ENCODE assay signal across 8 cellular contexts in the genomic region with DNA sequence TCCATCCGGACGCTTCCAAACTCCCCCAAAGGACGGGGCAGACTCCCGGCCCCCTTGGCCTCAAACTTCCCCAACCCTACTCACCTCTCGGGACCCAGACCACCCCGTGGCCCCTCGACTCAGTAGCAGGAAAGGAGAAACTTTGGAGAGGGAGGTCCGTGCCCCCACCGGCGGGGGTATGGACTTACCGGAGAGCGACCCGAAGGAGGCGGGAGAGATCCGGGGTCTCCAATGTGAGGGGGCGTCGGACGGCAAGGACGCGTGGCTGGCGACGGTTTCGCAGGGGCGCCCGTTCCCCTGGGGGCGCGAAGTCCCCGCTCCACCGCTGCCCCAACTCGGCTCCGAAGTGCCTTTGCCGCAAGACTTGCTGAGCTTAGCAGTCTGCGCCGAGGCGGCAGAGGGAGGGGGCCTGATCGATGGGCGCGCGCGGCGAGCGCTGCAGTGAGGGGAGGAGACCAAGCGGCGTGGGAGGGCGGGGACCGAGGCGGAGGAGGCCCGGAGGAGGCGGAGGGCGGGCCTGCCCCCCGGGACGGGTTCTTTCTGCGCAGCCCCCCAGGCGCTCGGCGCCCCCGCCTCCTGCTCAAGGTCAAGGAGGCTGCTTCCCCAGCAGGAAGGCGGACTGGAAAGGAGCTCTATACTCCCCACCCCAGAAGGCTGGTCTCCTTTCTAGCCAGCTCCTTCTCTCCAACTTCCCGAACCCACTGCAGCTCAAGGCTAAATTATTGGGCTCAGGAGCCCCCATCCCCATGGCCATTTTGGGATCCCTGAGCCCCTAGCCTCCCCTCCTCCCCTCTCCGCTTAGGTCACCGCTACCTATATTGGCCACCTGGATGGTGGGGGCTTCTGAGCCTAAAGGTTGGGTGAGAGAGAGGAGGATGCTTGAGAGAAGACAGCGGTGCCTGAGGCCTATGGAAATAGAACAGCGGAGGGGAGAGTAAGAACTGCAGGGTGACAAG. TPM values are rescaled to one million over a fixed set of nuclear protein-coding genes. Genes with fewer than 3 reads are reported as not detected.
A peak's percentile ranks its signal among the peaks of the same experiment; 100 is the strongest.
DNase-seq lines count a peak whose midpoint lies in the region; ATAC-seq, FAIRE-seq and TF ChIP-seq lines count a peak whose summit lies in the region.

Gene SYT2 (minus strand): TSS at position 385 of the 956 bp plus-strand sequence. CDS start 104,682 bp downstream, outside the sequence.

- DNase-seq in BE2C: peak; percentile 74
- DNase-seq in activated naive CD8-positive, alpha-beta T cell treated with anti-CD3 and anti-CD28 coated beads, Interleukin-2, amount 50 U/mL, for 24 hours: peak; percentile 22
- no peak for DNase-seq in keratinocyte (ENCODE audit: low read depth, low spot score)
- peak; percentile 29 for DNase-seq in stimulated activated naive CD8-positive, alpha-beta T cell treated with anti-CD3 and anti-CD28 coated beads, Interleukin-15, Interleukin-2, amounts not matched to agents 100 U/mL and 50 U/mL, for 24 hours
- no peak for DNase-seq in GM19240 (ENCODE audit: insufficient read length, low spot score)

- H3K4me3 Mint-ChIP-seq in activated naive CD8-positive, alpha-beta T cell treated with anti-CD3 and anti-CD28 coated beads, Interleukin-2, amount 50 U/mL, for 24 hours: no peak within 1 kb of the TSS

- no peak within 1 kb of the TSS for H3K27ac ChIP-seq in keratinocyte (ENCODE audit: control insufficient read depth, insufficient read depth, low read length)

- peak; percentile 45 for ATAC-seq in activated naive CD8-positive, alpha-beta T cell treated with anti-CD3 and anti-CD28 coated beads, Interleukin-2, amount 50 U/mL, for 24 hours
- ATAC-seq in stimulated activated naive CD8-positive, alpha-beta T cell treated with anti-CD3 and anti-CD28 coated beads, Interleukin-15, Interleukin-2, amounts not matched to agents 100 U/mL and 50 U/mL, for 24 hours: no peak
- ATAC-seq in GM18519 (IDR thresholded peaks at IDR 0.05; ENCODE audit: low FRiP score, unreplicated experiment) (no peak), GM21447 (IDR thresholded peaks at IDR 0.05; ENCODE audit: unreplicated experiment) (no peak)

- no peak within 1 kb of the TSS for H3K9ac ChIP-seq in keratinocyte (ENCODE audit: control insufficient read depth, extremely low read depth, insufficient read depth, low read length)

- H3K4me1 ChIP-seq in BE2C (no peaks in the 10 kb centered on the region; the same call in 1 of the 2 replicates), keratinocyte (ENCODE audit: control insufficient read depth, extremely low read depth, insufficient read depth, low read length) (no peaks in the 10 kb centered on the region)

- H3K9me3 ChIP-seq in BE2C (no peaks in the 10 kb centered on the region), keratinocyte (ENCODE audit: control insufficient read depth, low read depth, low read length) (no peaks in the 10 kb centered on the region)

- no peaks in the 10 kb centered on the region for H4K20me1 ChIP-seq in keratinocyte (ENCODE audit: control insufficient read depth, extremely low read depth, insufficient read depth, low read length)

- H3K9me1 ChIP-seq in keratinocyte (ENCODE audit: control insufficient read depth, extremely low read depth, insufficient read depth, low read length): no peaks in the 10 kb centered on the region

- H3K27me3 ChIP-seq in BE2C (peaks cover 21% of the 10 kb centered on the region), keratinocyte (ENCODE audit: control insufficient read depth, extremely low read depth, insufficient read depth, low read length) (peaks cover 65% of the 10 kb centered on the region)

- H3K36me3 ChIP-seq in BE2C (no peaks in the 10 kb centered on the region), keratinocyte (ENCODE audit: control insufficient read depth in 2 of 2, extremely low read depth in 1 of 2, insufficient read depth in 2 of 2, low read length in 2 of 2) (no peaks in the 10 kb centered on the region)

- peaks cover 3% of the 10 kb centered on the region for H3K4me1 Mint-ChIP-seq in activated naive CD8-positive, alpha-beta T cell treated with anti-CD3 and anti-CD28 coated beads, Interleukin-2, amount 50 U/mL, for 24 hours

- no peak for FAIRE-seq in keratinocyte (lab: Jason Lieb, UNC)

- no peak within 1 kb of the TSS for H3K27ac Mint-ChIP-seq in activated naive CD8-positive, alpha-beta T cell treated with anti-CD3 and anti-CD28 coated beads, Interleukin-2, amount 50 U/mL, for 24 hours

- no peak for TF ChIP-seq EP300 in Ishikawa (IDR thresholded peaks at IDR 0.05; ENCODE audit: borderline replicate concordance)

- no peak within 1 kb of the TSS for H2AFZ ChIP-seq in keratinocyte (ENCODE audit: control insufficient read depth, low read length)

- peaks cover 65% of the 10 kb centered on the region for H3K27me3 Mint-ChIP-seq in activated naive CD8-positive, alpha-beta T cell treated with anti-CD3 and anti-CD28 coated beads, Interleukin-2, amount 50 U/mL, for 24 hours

- no peaks in the 10 kb centered on the region for H3K36me3 Mint-ChIP-seq in activated naive CD8-positive, alpha-beta T cell treated with anti-CD3 and anti-CD28 coated beads, Interleukin-2, amount 50 U/mL, for 24 hours (ENCODE audit: low read depth)

- no peak for TF ChIP-seq RAD21 in Ishikawa (IDR thresholded peaks at IDR 0.05; ENCODE audit: low read depth)

- H3K4me2 ChIP-seq in keratinocyte (ENCODE audit: control insufficient read depth, extremely low read depth, insufficient read depth, low read depth, low read length): peak within 1 kb of the TSS; percentile 6

- H3K9me3 Mint-ChIP-seq in activated naive CD8-positive, alpha-beta T cell treated with anti-CD3 and anti-CD28 coated beads, Interleukin-2, amount 50 U/mL, for 24 hours: no peaks in the 10 kb centered on the region

- dilution Hi-C loops in keratinocyte (cut with MboI; ENCODE audit: extremely low pct_ligation_motif_present, low sequenced_read_pairs): no loop called here

- TF ChIP-seq CTCF in BE2C (IDR thresholded peaks at IDR 0.05; ENCODE audit: low read depth, low read length) (no peak), keratinocyte (optimal IDR thresholded peaks at IDR 0.05 in 1 of 3, IDR thresholded peaks at IDR 0.05 in 1 of 3, conservative IDR thresholded peaks at IDR 0.05 in 1 of 3; ENCODE audit: extremely low read depth in 1 of 3, insufficient read depth in 2 of 3, low read length in 3 of 3) (no peak)

- no peaks in the 10 kb centered on the region for H3K79me2 ChIP-seq in keratinocyte (ENCODE audit: control insufficient read depth, insufficient read depth, low read length)

- H3K4me3 ChIP-seq in BE2C (ENCODE audit: low read depth, low read length) (peak within 1 kb of the TSS; percentile 51), keratinocyte (ENCODE audit: control insufficient read depth in 2 of 3, extremely low read depth in 1 of 3, insufficient read depth in 2 of 3, low read depth in 1 of 3, low read length in 3 of 3) (peak within 1 kb of the TSS in 1 of 3 experiments; percentile 28)

TF ChIP-seq in Ishikawa, 13 proteins besides CTCF, POLR2A, EP300 and RAD21:
- TF ChIP-seq TEAD4 (IDR thresholded peaks at IDR 0.05) (no peak), ZBTB7A (IDR thresholded peaks at IDR 0.05; ENCODE audit: low read depth) (peak; percentile 48; the same call in 1 of the 2 replicates)

RNA-seq across cellular contexts. Expression of gene SYT2, which starts in this region (rescaled TPM):
- polyA plus RNA-seq in BE2C (2012; ENCODE audit: insufficient read depth, insufficient read length, low read depth): 0.34 TPM
- 0.01 TPM in 2 of 3 replicates, not detected in the other for polyA plus RNA-seq in keratinocyte
- polyA plus RNA-seq in keratinocyte (2011; ENCODE audit: low read depth): not detected
- polyA plus RNA-seq in keratinocyte (2011; cell fraction: cytosol; rRNA removed): 0.01 TPM in 1 of 2 replicates, not detected in the other
- 0.03 and 0.05 TPM in 2 replicates for polyA plus RNA-seq in keratinocyte (2011; cell fraction: nucleus; rRNA removed)
- polyA plus RNA-seq in keratinocyte (2012; ENCODE audit: low replicate concordance): 0.11 TPM in 1 of 2 replicates, not detected in the other
- 0.06 to 0.07 TPM in 2 of 3 replicates, not detected in the other for polyA minus RNA-seq in keratinocyte
- polyA minus RNA-seq in keratinocyte (2011; cell fraction: cytosol; rRNA and poly(A)+ RNA removed): not detected
- polyA minus RNA-seq in keratinocyte (2011; cell fraction: nucleus; rRNA and poly(A)+ RNA removed): not detected in 2 replicates

Comparison
In these comparisons a context has a peak if more than half of its experiments do, and no peak if none do; other contexts are left out.
1. DNase-seq: peak in BE2C (single experiment), activated naive CD8-positive, alpha-beta T cell treated with anti-CD3 and anti-CD28 coated beads, Interleukin-2, amount 50 U/mL, for 24 hours (single experiment) and stimulated activated naive CD8-positive, alpha-beta T cell treated with anti-CD3 and anti-CD28 coated beads, Interleukin-15, Interleukin-2, amounts not matched to agents 100 U/mL and 50 U/mL, for 24 hours (single experiment); none in keratinocyte (single experiment) and GM19240 (single experiment).